In the genomic region with DNA sequence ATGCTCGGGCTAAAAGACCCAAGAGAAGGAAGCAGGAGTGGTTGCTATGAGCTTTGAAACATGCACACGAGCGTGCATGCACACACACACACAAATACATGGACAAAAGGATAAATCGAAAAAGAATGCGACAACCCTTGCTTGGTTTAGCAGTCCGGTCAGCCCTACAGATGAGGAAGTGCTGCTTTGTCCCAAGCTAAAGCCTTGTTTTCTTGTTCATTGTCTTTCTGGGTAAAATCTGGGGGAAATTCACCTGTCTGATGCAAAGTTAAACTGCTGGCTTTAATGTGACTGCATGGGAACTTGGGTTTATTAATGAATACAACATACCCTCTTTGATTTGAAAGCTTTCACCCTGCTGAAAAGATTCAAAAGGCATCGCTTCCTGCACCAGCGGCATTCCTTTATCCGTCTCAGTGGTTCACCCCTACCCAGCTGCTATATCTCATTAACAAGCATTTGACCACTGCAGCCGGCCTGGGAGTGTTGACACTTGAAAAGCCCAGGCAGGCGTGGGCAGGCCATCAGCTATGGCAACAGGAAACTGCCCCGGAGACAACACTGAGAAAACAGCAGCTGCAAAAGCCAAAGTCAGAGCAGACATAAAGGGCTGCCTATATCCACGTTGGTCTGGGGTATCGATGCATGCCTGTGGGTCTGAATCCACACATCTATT, we compare ENCODE assay signal across 1 cellular context.
TF ChIP-seq lines count a peak whose summit lies in the region.

No MANE protein-coding gene starts in this region.

TF ChIP-seq in HepG2, 621 proteins besides CTCF, POLR2A, EP300 and RAD21 (continued from another document):
- TF ChIP-seq MTA1 (CRISPR knock-in tag; IDR thresholded peaks at IDR 0.05; ENCODE audit: borderline replicate concordance) (no peak), HHEX (CRISPR knock-in tag; IDR thresholded peaks at IDR 0.05) (no peak), ZBTB3 (CRISPR knock-in tag; IDR thresholded peaks at IDR 0.05; ENCODE audit: borderline replicate concordance, low read depth) (no peak), KDM5A (IDR thresholded peaks at IDR 0.05; ENCODE audit: borderline replicate concordance, low read length) (no peak), FOXC1 (CRISPR knock-in tag; IDR thresholded peaks at IDR 0.05; ENCODE audit: borderline replicate concordance) (no peak), ZNF343 (CRISPR knock-in tag; IDR thresholded peaks at IDR 0.05) (no peak), ZNF451 (CRISPR knock-in tag; IDR thresholded peaks at IDR 0.05) (no peak), CBFB (CRISPR knock-in tag; IDR thresholded peaks at IDR 0.05) (no peak), ZMAT3 (CRISPR knock-in tag; conservative IDR thresholded peaks at IDR 0.05) (no peak), FIP1L1 (IDR thresholded peaks at IDR 0.05; ENCODE audit: borderline replicate concordance, insufficient read depth, low read depth, low read length) (no peak)
- TF ChIP-seq, protein P1, sequence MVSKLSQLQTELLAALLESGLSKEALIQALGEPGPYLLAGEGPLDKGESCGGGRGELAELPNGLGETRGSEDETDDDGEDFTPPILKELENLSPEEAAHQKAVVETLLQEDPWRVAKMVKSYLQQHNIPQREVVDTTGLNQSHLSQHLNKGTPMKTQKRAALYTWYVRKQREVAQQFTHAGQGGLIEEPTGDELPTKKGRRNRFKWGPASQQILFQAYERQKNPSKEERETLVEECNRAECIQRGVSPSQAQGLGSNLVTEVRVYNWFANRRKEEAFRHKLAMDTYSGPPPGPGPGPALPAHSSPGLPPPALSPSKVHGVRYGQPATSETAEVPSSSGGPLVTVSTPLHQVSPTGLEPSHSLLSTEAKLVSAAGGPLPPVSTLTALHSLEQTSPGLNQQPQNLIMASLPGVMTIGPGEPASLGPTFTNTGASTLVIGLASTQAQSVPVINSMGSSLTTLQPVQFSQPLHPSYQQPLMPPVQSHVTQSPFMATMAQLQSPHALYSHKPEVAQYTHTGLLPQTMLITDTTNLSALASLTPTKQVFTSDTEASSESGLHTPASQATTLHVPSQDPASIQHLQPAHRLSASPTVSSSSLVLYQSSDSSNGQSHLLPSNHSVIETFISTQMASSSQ (IDR thresholded peaks at IDR 0.05; ENCODE audit: low read depth): no peak
- TF ChIP-seq, protein P1 (CRISPR knock-in tag; IDR thresholded peaks at IDR 0.05; ENCODE audit: borderline replicate concordance): no peak
- TF ChIP-seq, protein P2, sequence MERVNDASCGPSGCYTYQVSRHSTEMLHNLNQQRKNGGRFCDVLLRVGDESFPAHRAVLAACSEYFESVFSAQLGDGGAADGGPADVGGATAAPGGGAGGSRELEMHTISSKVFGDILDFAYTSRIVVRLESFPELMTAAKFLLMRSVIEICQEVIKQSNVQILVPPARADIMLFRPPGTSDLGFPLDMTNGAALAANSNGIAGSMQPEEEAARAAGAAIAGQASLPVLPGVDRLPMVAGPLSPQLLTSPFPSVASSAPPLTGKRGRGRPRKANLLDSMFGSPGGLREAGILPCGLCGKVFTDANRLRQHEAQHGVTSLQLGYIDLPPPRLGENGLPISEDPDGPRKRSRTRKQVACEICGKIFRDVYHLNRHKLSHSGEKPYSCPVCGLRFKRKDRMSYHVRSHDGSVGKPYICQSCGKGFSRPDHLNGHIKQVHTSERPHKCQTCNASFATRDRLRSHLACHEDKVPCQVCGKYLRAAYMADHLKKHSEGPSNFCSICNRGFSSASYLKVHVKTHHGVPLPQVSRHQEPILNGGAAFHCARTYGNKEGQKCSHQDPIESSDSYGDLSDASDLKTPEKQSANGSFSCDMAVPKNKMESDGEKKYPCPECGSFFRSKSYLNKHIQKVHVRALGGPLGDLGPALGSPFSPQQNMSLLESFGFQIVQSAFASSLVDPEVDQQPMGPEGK (CRISPR knock-in tag; IDR thresholded peaks at IDR 0.05): no peak
- TF ChIP-seq, protein P3, sequence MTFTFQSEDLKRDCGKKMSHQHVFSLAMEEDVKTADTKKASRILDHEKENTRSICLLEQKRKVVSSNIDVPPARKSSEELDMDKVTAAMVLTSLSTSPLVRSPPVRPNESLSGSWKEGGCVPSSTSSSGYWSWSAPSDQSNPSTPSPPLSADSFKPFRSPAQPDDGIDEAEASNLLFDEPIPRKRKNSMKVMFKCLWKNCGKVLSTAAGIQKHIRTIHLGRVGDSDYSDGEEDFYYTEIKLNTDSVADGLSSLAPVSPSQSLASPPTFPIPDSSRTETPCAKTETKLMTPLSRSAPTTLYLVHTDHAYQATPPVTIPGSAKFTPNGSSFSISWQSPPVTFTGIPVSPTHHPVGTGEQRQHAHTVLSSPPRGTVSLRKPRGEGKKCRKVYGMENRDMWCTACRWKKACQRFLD (CRISPR knock-in tag; IDR thresholded peaks at IDR 0.05; ENCODE audit: borderline replicate concordance): no peak
